Comparison of ENCODE assay signal across 15 cellular contexts in genomic region chr4:168304744-168305459, GRCh38.
DNase-seq lines count a peak whose midpoint lies in the region; ATAC-seq lines count a peak whose summit lies in the region.
"Had no signal": no experiment of that assay in that cellular context is flagged by ENCODE, and none has a peak within 500 bp of the region (broad histone marks: within the 10 kb centered on the region; RNA-seq: fewer than 3 reads in every experiment).

No MANE protein-coding gene starts in this region.

- ATAC-seq in GM21515 (IDR thresholded peaks at IDR 0.05; ENCODE audit: unreplicated experiment) (no peak), HG03095 (IDR thresholded peaks at IDR 0.05; ENCODE audit: unreplicated experiment) (no peak)
- ATAC-seq: activated naive CD4-positive, alpha-beta T cell treated with anti-CD3 and anti-CD28 coated beads, Interleukin-2, amount 50 U/mL, for 72 hours; SK-N-SH treated with all-trans-retinoic acid at 6 μM for 48 hours; stimulated activated effector memory CD8-positive, alpha-beta T cell treated with anti-CD3 and anti-CD28 coated beads, Interleukin-12 subunit alpha, Interleukin-12 subunit beta, amount 100 ng/mL, for 72 hours had no signal

- peak; percentile 35 for DNase-seq in AG08395 (ENCODE audit: low spot score)
- peak; percentile 81 for DNase-seq in HCEC 1CT
- DNase-seq in NCI-H446 treated with DMSO at 0.1 percent for 48 hours (lab: John Stamatoyannopoulos, UW), result peak; percentile 53
- peak; percentile 73 for DNase-seq in fibroblast of peridontal ligament (ENCODE audit: extremely low read depth)
- no peak for DNase-seq in ACHN
- no peak for DNase-seq in OCI-M2 (lab: John Stamatoyannopoulos, UW; ENCODE audit: unreplicated experiment)
- DNase-seq: activated CD4-positive, alpha-beta T cell treated with anti-CD3 and anti-CD28 coated beads for 4 hours; effector CD8-positive, alpha-beta T cell; NCI-H526 treated with DMSO at 0.1 percent for 48 hours; stimulated activated CD4-positive, alpha-beta T cell treated with anti-CD3 and anti-CD28 coated beads, Interleukin-15, amount 100 ng/mL, for 24 hours had no signal

- in situ Hi-C loops in ACHN (cut with HindIII; ENCODE audit: low pct_ligation_motif_present, low pct_unique_long_range_greater_than_20kb, low sequenced_read_pairs), result no loop called here

Comparison
In these comparisons a context has a peak if more than half of its experiments do, and no peak if none do; other contexts are left out.
1. DNase-seq: peak in AG08395 (single experiment), HCEC 1CT (single experiment), NCI-H446 treated with DMSO at 0.1 percent for 48 hours (single experiment) and fibroblast of peridontal ligament (single experiment); none in ACHN (single experiment) and OCI-M2 (single experiment).